In the genomic region with DNA sequence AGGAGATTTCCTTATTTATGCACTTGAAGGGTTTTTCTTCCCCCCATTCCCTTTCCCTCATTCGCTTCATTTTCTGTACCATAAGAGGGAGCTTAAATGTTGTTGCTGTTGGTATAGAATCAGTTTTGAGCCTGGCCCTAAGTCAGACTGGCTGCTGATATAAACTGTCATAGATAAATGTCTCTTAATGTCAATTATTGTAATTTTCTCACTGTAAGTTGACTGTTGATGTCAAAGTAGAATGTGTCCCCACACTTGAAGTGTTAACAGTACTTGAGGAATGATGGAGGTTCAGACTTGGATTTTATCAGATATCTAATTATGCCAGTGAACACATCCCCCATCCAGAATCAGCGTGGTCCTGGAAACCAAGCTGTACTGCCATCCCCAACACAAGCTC, we compare ENCODE assay signal across 9 cellular contexts.
"Had no signal": no experiment of that assay in that cellular context is flagged by ENCODE, and none has a peak within 500 bp of the region (broad histone marks: within the 10 kb centered on the region; RNA-seq: fewer than 3 reads in every experiment).

No MANE protein-coding gene starts in this region.

- DNase-seq: GM23248, GOT3, H7, H9, HCEC 1CT, HFFc6 had no signal

- H3K27ac ChIP-seq: GM23248 had no signal

- H3K36me3 ChIP-seq: HAP-1 had no signal

- H3K4me2 ChIP-seq: GM23338 had no signal

- H3K9ac ChIP-seq: GM23248 had no signal

- H2AFZ ChIP-seq: GM23248, GM23338 had no signal

- ATAC-seq: GM23338, HCT116 had no signal

- H3K4me3 ChIP-seq: GM23248, GM23338, HAP-1 had no signal

- H3K9me3 ChIP-seq: HAP-1 had no signal
